In the genomic region with DNA sequence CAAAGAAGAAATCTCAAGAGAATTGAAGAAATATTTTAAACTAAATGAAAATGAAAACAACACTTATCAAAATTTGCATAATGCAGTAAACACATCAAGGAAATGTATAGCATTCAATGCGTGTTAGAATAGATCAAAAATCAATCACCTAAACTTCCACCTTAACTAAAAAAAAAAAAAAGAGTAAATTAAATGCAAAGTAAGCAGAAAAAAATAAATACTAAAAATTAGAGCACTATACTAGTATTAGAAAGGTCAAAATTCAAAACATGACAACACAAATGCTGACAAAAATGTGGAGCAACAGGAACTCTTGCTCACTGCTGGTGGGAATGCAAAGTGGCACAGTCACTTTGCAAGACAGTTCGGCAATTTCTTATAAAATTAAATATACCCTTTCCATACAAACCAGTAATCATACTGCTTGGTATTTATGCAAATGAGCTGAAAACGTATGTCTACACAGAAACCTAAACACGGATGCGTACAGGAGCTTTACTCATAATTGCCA, we compare ENCODE assay signal across 21 cellular contexts.
"Had no signal": no experiment of that assay in that cellular context is flagged by ENCODE, and none has a peak within 500 bp of the region (broad histone marks: within the 10 kb centered on the region; RNA-seq: fewer than 3 reads in every experiment).

No MANE protein-coding gene starts in this region.

- H3K27ac Mint-ChIP-seq: dendritic cell treated with granulocyte-macrophage colony-stimulating factor and Interleukin-4, amounts not matched to agents 40 ng/mL and 50 ng/mL, for 4 days; immature natural killer cell; memory B cell had no signal

- FAIRE-seq: endothelial cell of umbilical vein, frontal cortex had no signal

- H3K4me3 ChIP-seq: colonic mucosa, esophagus muscularis mucosa, gastroesophageal sphincter, heart left ventricle, hepatocyte, left lung, lower lobe of right lung had no signal

- H3K36me3 ChIP-seq: colonic mucosa, gastroesophageal sphincter, left lung, lower lobe of right lung had no signal

- H3K9me3 Mint-ChIP-seq: dendritic cell treated with granulocyte-macrophage colony-stimulating factor and Interleukin-4, amounts not matched to agents 40 ng/mL and 50 ng/mL, for 4 days; immature natural killer cell had no signal

- H3K79me2 ChIP-seq: hepatocyte had no signal

- H3K27me3 Mint-ChIP-seq: dendritic cell treated with granulocyte-macrophage colony-stimulating factor and Interleukin-4, amounts not matched to agents 40 ng/mL and 50 ng/mL, for 4 days; memory B cell had no signal

- H3K4me2 ChIP-seq: hepatocyte had no signal

- H2AFZ ChIP-seq: hepatocyte had no signal

- DNase-seq: colonic mucosa; cortex of kidney; effector CD8-positive, alpha-beta T cell; foreskin keratinocyte; heart left ventricle; hypothalamus; immature natural killer cell; islet precursor cell; left cardiac atrium; left lung; left ventricle myocardium superior; lower lobe of right lung; mesendoderm; midbrain had no signal

- H3K27ac ChIP-seq: colonic mucosa, esophagus muscularis mucosa, foreskin keratinocyte, gastroesophageal sphincter, heart left ventricle, hepatocyte, left lung, lower lobe of right lung had no signal

- H3K4me3 Mint-ChIP-seq: dendritic cell treated with granulocyte-macrophage colony-stimulating factor and Interleukin-4, amounts not matched to agents 40 ng/mL and 50 ng/mL, for 4 days; immature natural killer cell; memory B cell had no signal

- H3K4me1 ChIP-seq: colonic mucosa, left lung, lower lobe of right lung had no signal

- H3K27me3 ChIP-seq: colonic mucosa, esophagus muscularis mucosa, foreskin keratinocyte, gastroesophageal sphincter, heart left ventricle, hepatocyte, left lung had no signal

- ATAC-seq: foreskin keratinocyte, gastroesophageal sphincter, heart left ventricle, left cardiac atrium, left lung, left ventricle myocardium superior, lower lobe of right lung had no signal

- H3K9me3 ChIP-seq: colonic mucosa, esophagus muscularis mucosa, gastroesophageal sphincter, heart left ventricle, left lung, lower lobe of right lung had no signal
